In the genomic region with DNA sequence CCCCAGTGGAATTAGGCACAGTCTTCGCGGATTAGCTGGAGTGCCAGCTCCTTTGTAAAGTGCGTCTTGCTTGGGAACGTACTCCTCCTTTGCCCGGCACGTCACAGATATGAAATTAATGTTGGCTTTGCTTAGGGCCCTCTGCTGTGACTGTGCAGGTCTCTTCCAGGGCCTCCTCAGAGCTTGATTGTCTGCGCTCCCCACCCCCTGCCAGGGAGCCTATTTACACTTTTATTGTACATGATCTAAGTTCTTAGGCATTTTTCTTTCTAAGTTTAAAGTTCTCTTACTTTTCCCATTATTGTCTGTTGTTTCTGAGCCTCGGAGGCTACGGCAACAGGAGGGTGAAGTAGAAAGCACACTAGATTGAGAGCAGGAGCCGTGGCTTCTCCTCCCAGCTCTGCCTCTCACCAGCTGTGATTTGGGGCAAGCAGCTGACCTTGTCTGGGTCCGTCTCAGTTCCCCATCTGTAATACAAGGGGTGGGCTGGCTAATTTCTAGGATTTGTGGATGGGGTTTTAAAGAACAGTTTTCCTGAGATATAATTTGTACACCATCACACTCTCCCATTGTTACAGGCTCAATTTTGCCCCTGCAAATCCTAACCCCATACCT, we compare ENCODE assay signal across 16 cellular contexts.
DNase-seq lines count a peak whose midpoint lies in the region; ATAC-seq and TF ChIP-seq lines count a peak whose summit lies in the region.
"Had no signal": no experiment of that assay in that cellular context is flagged by ENCODE, and none has a peak within 500 bp of the region (broad histone marks: within the 10 kb centered on the region; RNA-seq: fewer than 3 reads in every experiment).

No MANE protein-coding gene starts in this region.

- no peak overlapping the region for H3K4me3 ChIP-seq in uterus
- H3K4me3 ChIP-seq: adrenal gland, Peyer's patch had no signal

- no peak for TF ChIP-seq POLR2A in uterus (IDR thresholded peaks at IDR 0.05)

- H3K4me1 Mint-ChIP-seq in activated naive CD4-positive, alpha-beta T cell treated with anti-CD3 and anti-CD28 coated beads for 36 hours (ENCODE audit: low read depth), result no peaks in the 10 kb centered on the region
- H3K4me1 Mint-ChIP-seq in activated naive CD4-positive, alpha-beta T cell treated with anti-CD3 and anti-CD28 coated beads, Interleukin-2, amount 10 ng/mL, durations not matched to agents 7 days and 5 days, result no peaks in the 10 kb centered on the region
- H3K4me1 Mint-ChIP-seq in mesothelial cell of epicardium, result peaks cover 40% of the 10 kb centered on the region
- H3K4me1 Mint-ChIP-seq: activated CD8-positive, alpha-beta memory T cell treated with anti-CD3 and anti-CD28 coated beads, Interleukin-2, amount 10 ng/mL, durations not matched to agents 7 days and 5 days had no signal

- ATAC-seq in GM19463 (IDR thresholded peaks at IDR 0.05; ENCODE audit: unreplicated experiment), result no peak
- ATAC-seq: activated CD8-positive, alpha-beta memory T cell treated with anti-CD3 and anti-CD28 coated beads, Interleukin-2, amount 10 ng/mL, durations not matched to agents 7 days and 5 days; stimulated activated naive CD8-positive, alpha-beta T cell treated with anti-CD3 and anti-CD28 coated beads, Interleukin-15, amount 100 ng/mL, for 72 hours had no signal

- intact Hi-C loops in activated naive CD4-positive, alpha-beta T cell treated with anti-CD3 and anti-CD28 coated beads for 36 hours (cut with micrococcal nuclease), result no loop called here
- intact Hi-C loops in uterus (cut with DNase I; ENCODE audit: low total_unique reads), result no loop called here

- H3K9me3 Mint-ChIP-seq in activated naive CD4-positive, alpha-beta T cell treated with anti-CD3 and anti-CD28 coated beads for 36 hours, result peaks cover 2% of the 10 kb centered on the region
- no peaks in the 10 kb centered on the region for H3K9me3 Mint-ChIP-seq in activated naive CD4-positive, alpha-beta T cell treated with anti-CD3 and anti-CD28 coated beads, Interleukin-2, amount 10 ng/mL, durations not matched to agents 7 days and 5 days
- H3K9me3 Mint-ChIP-seq in mesothelial cell of epicardium, result peaks cover 11% of the 10 kb centered on the region

- no peak overlapping the region for H3K4me3 Mint-ChIP-seq in activated naive CD4-positive, alpha-beta T cell treated with anti-CD3 and anti-CD28 coated beads for 36 hours
- H3K4me3 Mint-ChIP-seq in activated naive CD4-positive, alpha-beta T cell treated with anti-CD3 and anti-CD28 coated beads, Interleukin-2, amount 10 ng/mL, durations not matched to agents 7 days and 5 days, result no peak overlapping the region
- no peak overlapping the region for H3K4me3 Mint-ChIP-seq in mesothelial cell of epicardium
- H3K4me3 Mint-ChIP-seq: activated CD8-positive, alpha-beta memory T cell treated with anti-CD3 and anti-CD28 coated beads, Interleukin-2, amount 10 ng/mL, durations not matched to agents 7 days and 5 days; stimulated activated naive CD8-positive, alpha-beta T cell treated with anti-CD3 and anti-CD28 coated beads, Interleukin-15, amount 100 ng/mL, for 72 hours had no signal

- CTCF ChIA-PET in activated naive CD4-positive, alpha-beta T cell treated with anti-CD3 and anti-CD28 coated beads for 36 hours (lab: Charles Lee), result no interaction called here
- CTCF ChIA-PET in activated naive CD4-positive, alpha-beta T cell treated with anti-CD3 and anti-CD28 coated beads, Interleukin-2, amount 10 ng/mL, durations not matched to agents 7 days and 5 days (lab: Charles Lee), result no interaction called here

- H3K9me3 ChIP-seq in uterus, result no peaks in the 10 kb centered on the region
- H3K9me3 ChIP-seq: adrenal gland, Peyer's patch had no signal

- peak overlapping the region; percentile 86 to 96 for H3K27ac ChIP-seq in uterus
- H3K27ac ChIP-seq: adrenal gland, Peyer's patch had no signal

- DNase-seq in activated naive CD4-positive, alpha-beta T cell treated with anti-CD3 and anti-CD28 coated beads for 36 hours, result no peak
- DNase-seq in activated naive CD4-positive, alpha-beta T cell treated with anti-CD3 and anti-CD28 coated beads, Interleukin-2, amount 10 ng/mL, durations not matched to agents 7 days and 5 days, result no peak
- DNase-seq in dedifferentiated amniotic fluid mesenchymal stem cell (ENCODE audit: extremely low spot score), result peak; percentile 40
- no peak for DNase-seq in mesothelial cell of epicardium (ENCODE audit: low spot score in 2 of 2, unreplicated experiment in 2 of 2)
- peak; percentile 46 to 74 for DNase-seq in uterus
- DNase-seq in activated T-cell treated with anti-CD3 and anti-CD28 coated beads, Interleukin-2, amount 50 U/mL, for 1 hour, result no peak
- no peak for DNase-seq in activated CD4-positive, alpha-beta T cell treated with anti-CD3 and anti-CD28 coated beads for 4 hours
- DNase-seq: 8988T; activated CD8-positive, alpha-beta memory T cell treated with anti-CD3 and anti-CD28 coated beads, Interleukin-2, amount 10 ng/mL, durations not matched to agents 7 days and 5 days; adrenal gland; erythroblast; stimulated activated CD4-positive, alpha-beta T cell treated with anti-CD3 and anti-CD28 coated beads, Interleukin-4, amount 100 ng/mL, for 24 hours; stimulated activated naive CD8-positive, alpha-beta T cell treated with anti-CD3 and anti-CD28 coated beads, Interleukin-15, amount 100 ng/mL, for 72 hours; T-helper 9 cell had no signal

- H3K4me1 ChIP-seq in uterus, result peaks cover 0 to 11% of the 10 kb centered on the region in 2 donors
- H3K4me1 ChIP-seq: adrenal gland had no signal

- H3K36me3 ChIP-seq in uterus, result no peaks in the 10 kb centered on the region
- H3K36me3 ChIP-seq: adrenal gland, Peyer's patch had no signal

- H3K36me3 Mint-ChIP-seq in activated naive CD4-positive, alpha-beta T cell treated with anti-CD3 and anti-CD28 coated beads for 36 hours (ENCODE audit: low read depth), result no peaks in the 10 kb centered on the region
- no peaks in the 10 kb centered on the region for H3K36me3 Mint-ChIP-seq in activated naive CD4-positive, alpha-beta T cell treated with anti-CD3 and anti-CD28 coated beads, Interleukin-2, amount 10 ng/mL, durations not matched to agents 7 days and 5 days
- peaks cover 5% of the 10 kb centered on the region for H3K36me3 Mint-ChIP-seq in mesothelial cell of epicardium
- H3K36me3 Mint-ChIP-seq: activated CD8-positive, alpha-beta memory T cell treated with anti-CD3 and anti-CD28 coated beads, Interleukin-2, amount 10 ng/mL, durations not matched to agents 7 days and 5 days had no signal

- no peaks in the 10 kb centered on the region for H3K27me3 Mint-ChIP-seq in activated naive CD4-positive, alpha-beta T cell treated with anti-CD3 and anti-CD28 coated beads for 36 hours (ENCODE audit: low read depth)
- H3K27me3 Mint-ChIP-seq in activated naive CD4-positive, alpha-beta T cell treated with anti-CD3 and anti-CD28 coated beads, Interleukin-2, amount 10 ng/mL, durations not matched to agents 7 days and 5 days, result peaks cover 14% of the 10 kb centered on the region
- no peaks in the 10 kb centered on the region for H3K27me3 Mint-ChIP-seq in mesothelial cell of epicardium (ENCODE audit: low read depth)

- H3K27ac Mint-ChIP-seq in activated naive CD4-positive, alpha-beta T cell treated with anti-CD3 and anti-CD28 coated beads for 36 hours, result peak overlapping the region; percentile 22
- no peak overlapping the region for H3K27ac Mint-ChIP-seq in activated naive CD4-positive, alpha-beta T cell treated with anti-CD3 and anti-CD28 coated beads, Interleukin-2, amount 10 ng/mL, durations not matched to agents 7 days and 5 days
- H3K27ac Mint-ChIP-seq in mesothelial cell of epicardium, result peak overlapping the region; percentile 91
- H3K27ac Mint-ChIP-seq: activated CD8-positive, alpha-beta memory T cell treated with anti-CD3 and anti-CD28 coated beads, Interleukin-2, amount 10 ng/mL, durations not matched to agents 7 days and 5 days had no signal

- no peaks in the 10 kb centered on the region for H3K27me3 ChIP-seq in uterus
- H3K27me3 ChIP-seq: adrenal gland, Peyer's patch had no signal

- TF ChIP-seq CTCF in mesothelial cell of epicardium (IDR thresholded peaks at IDR 0.05; ENCODE audit: unreplicated experiment) (no peak), uterus (IDR thresholded peaks at IDR 0.05) (no peak)

Comparison
In these comparisons a context has a peak if more than half of its experiments do, and no peak if none do; other contexts are left out.
1. DNase-seq: peak in dedifferentiated amniotic fluid mesenchymal stem cell (single experiment) and uterus (2 of 2); none in activated naive CD4-positive, alpha-beta T cell treated with anti-CD3 and anti-CD28 coated beads for 36 hours (single experiment), activated naive CD4-positive, alpha-beta T cell treated with anti-CD3 and anti-CD28 coated beads, Interleukin-2, amount 10 ng/mL, durations not matched to agents 7 days and 5 days (single experiment), mesothelial cell of epicardium (0 of 2), activated T-cell treated with anti-CD3 and anti-CD28 coated beads, Interleukin-2, amount 50 U/mL, for 1 hour (single experiment) and activated CD4-positive, alpha-beta T cell treated with anti-CD3 and anti-CD28 coated beads for 4 hours (0 of 2).